ENCODE assay signal across 8 cellular contexts in genomic region chr20:51014797-51015722, GRCh38. TPM values are rescaled to one million over a fixed set of nuclear protein-coding genes. Genes with fewer than 3 reads are reported as not detected.
DNase-seq lines count a peak whose midpoint lies in the region; ATAC-seq and TF ChIP-seq lines count a peak whose summit lies in the region.

No MANE protein-coding gene starts in this region.

- H2BK120ac ChIP-seq in H9 (ENCODE audit: low read depth, low read length, poor library complexity, severe bottlenecking) = no peak overlapping the region
- no peak overlapping the region for H2BK120ac ChIP-seq in mesenchymal stem cell (ENCODE audit: low read depth, low read length)

- H3K36me3 Mint-ChIP-seq in H9 (ENCODE audit: insufficient read depth in 1 of 3, low read depth in 3 of 3) = peaks cover 3 to 12% (median 7%) of the 10 kb centered on the region in 3 experiments; a peak in 6 of 7 replicates

- no peak overlapping the region for H4K8ac ChIP-seq in H9 (replicated peaks; ENCODE audit: insufficient read length, low read depth, low read length)
- H4K8ac ChIP-seq in mesenchymal stem cell (ENCODE audit: low read length) = peak overlapping the region; percentile 55

- H2BK12ac ChIP-seq in H9 (ENCODE audit: insufficient read length, low read depth, low read length) = no peak overlapping the region
- peak overlapping the region in 1 of 2 experiments; percentile 8 for H2BK12ac ChIP-seq in mesenchymal stem cell (ENCODE audit: low read length in 2 of 2)

- peak; percentile 58 for DNase-seq in Caki2 (ENCODE audit: low read depth)
- peak; percentile 81 for DNase-seq in H9
- peak in 2 of 3 donors; percentile 72 to 80 for DNase-seq in Peyer's patch
- DNase-seq in dermis blood vessel endothelial cell = peak; percentile 76
- peak; percentile 68 for DNase-seq in mesenchymal stem cell
- DNase-seq in activated gamma-delta T cell (lab: John Stamatoyannopoulos, UW) = no peak

- H3K36me3 ChIP-seq in Peyer's patch (no peaks in the 10 kb centered on the region), mesenchymal stem cell (ENCODE audit: control insufficient read depth in 1 of 2, insufficient read depth in 2 of 2, low read depth in 1 of 2, low read length in 2 of 2) (no peaks in the 10 kb centered on the region)

- peak overlapping the region in 2 of 3 experiments; percentile 42 to 91; a peak in 3 of 7 replicates for H3K27ac Mint-ChIP-seq in H9

- H2AFZ ChIP-seq in H9 (ENCODE audit: low read length) = no peak overlapping the region
- H2AFZ ChIP-seq in mesenchymal stem cell (ENCODE audit: low read depth, low read length) = no peak overlapping the region

- H3K4me1 Mint-ChIP-seq in H9 = peaks cover 25 to 30% of the 10 kb centered on the region in 2 experiments

- no peak overlapping the region for H3T11ph ChIP-seq in H9 (ENCODE audit: low read length)

- H3K27me3 ChIP-seq in H9 (ENCODE audit: insufficient read depth, low read length) = no peaks in the 10 kb centered on the region
- H3K27me3 ChIP-seq in Peyer's patch = no peaks in the 10 kb centered on the region
- peaks cover 31 to 47% of the 10 kb centered on the region in 2 experiments for H3K27me3 ChIP-seq in mesenchymal stem cell (ENCODE audit: control insufficient read depth in 1 of 2, insufficient read depth in 1 of 2, low read length in 2 of 2)

- in situ Hi-C loops in Caki2 (cut with HindIII; ENCODE audit: low pct_unique_long_range_greater_than_20kb, low sequenced_read_pairs) = no loop called here

- H2AK5ac ChIP-seq in H9 (ENCODE audit: insufficient read length, low read length) (no peak overlapping the region), mesenchymal stem cell (ENCODE audit: low read length, severe bottlenecking) (no peak overlapping the region)

- TF ChIP-seq CTCF in H9 (conservative IDR thresholded peaks at IDR 0.05) (peak; percentile 88), Peyer's patch (IDR thresholded peaks at IDR 0.05) (peak in 4 of 6 experiments; percentile 53 to 72 (median 69))

- TF ChIP-seq POLR2A in Peyer's patch (IDR thresholded peaks at IDR 0.05) = no peak

- H2BK15ac ChIP-seq in H9 (ENCODE audit: low read depth, low read length) (no peak overlapping the region), mesenchymal stem cell (ENCODE audit: low read depth, poor library complexity, severe bottlenecking) (peak overlapping the region; percentile 30)

- H3K9me3 Mint-ChIP-seq in H9 = no peaks in the 10 kb centered on the region; a peak in 1 of 5 replicates

- no peak overlapping the region for H2BK20ac ChIP-seq in H9 (ENCODE audit: low read depth, low read length, poor library complexity, severe bottlenecking)

- H3K14ac ChIP-seq in H9 (ENCODE audit: insufficient read depth, low read length) (no peak overlapping the region), mesenchymal stem cell (ENCODE audit: low read length in 2 of 2) (no peak overlapping the region)

- H3K23ac ChIP-seq in H9 (ENCODE audit: insufficient read length, low read depth, low read length) (no peak overlapping the region), mesenchymal stem cell (ENCODE audit: low read length in 2 of 2) (no peak overlapping the region)

- H3K79me2 ChIP-seq in H9 (ENCODE audit: insufficient read depth, low read length) = no peaks in the 10 kb centered on the region

- WGBS in H9 (ENCODE audit: extremely low coverage, insufficient read length, low lambda C conversion rate) = no CpG with 5 or more reads among the region's 16 CpGs
- WGBS in mesenchymal stem cell = 51% methylated on average over 16 of the region's 16 CpGs

- H2BK5ac ChIP-seq in H9 (ENCODE audit: insufficient read length, low read length) (no peak overlapping the region), mesenchymal stem cell (ENCODE audit: low read depth, low read length, poor library complexity, severe bottlenecking) (no peak overlapping the region)

- H3K4me1 ChIP-seq in H9 (ENCODE audit: insufficient read depth, low read length) = peaks cover 6% of the 10 kb centered on the region; the same call in 1 of the 2 replicates
- peaks cover 0 to 10% (median 0%) of the 10 kb centered on the region in 4 donors for H3K4me1 ChIP-seq in Peyer's patch
- H3K4me1 ChIP-seq in mesenchymal stem cell (ENCODE audit: control insufficient read depth, insufficient read depth, low read depth, low read length) = no peaks in the 10 kb centered on the region

- H3K9ac ChIP-seq in H9 (ENCODE audit: extremely low read depth, insufficient read length, low read length) = no peak overlapping the region
- H3K9ac ChIP-seq in mesenchymal stem cell (ENCODE audit: low read length) = no peak overlapping the region

- H3K4me2 ChIP-seq in H9 (ENCODE audit: insufficient read depth, insufficient read length, low read length) (no peak overlapping the region), mesenchymal stem cell (ENCODE audit: low read length, poor library complexity, severe bottlenecking) (no peak overlapping the region)

- H3K27me3 Mint-ChIP-seq in H9 (ENCODE audit: low read depth) = no peaks in the 10 kb centered on the region

- H4K20me1 ChIP-seq in H9 (ENCODE audit: control insufficient read depth, insufficient read depth, insufficient read length) = no peaks in the 10 kb centered on the region

- no peaks in the 10 kb centered on the region for H3K9me3 ChIP-seq in H9 (ENCODE audit: control insufficient read depth, low read depth, low read length)
- H3K9me3 ChIP-seq in Peyer's patch = no peaks in the 10 kb centered on the region
- H3K9me3 ChIP-seq in mesenchymal stem cell (ENCODE audit: control insufficient read depth, low read length) = no peaks in the 10 kb centered on the region

- H3K4ac ChIP-seq in H9 (ENCODE audit: low read depth, low read length) (no peak overlapping the region), mesenchymal stem cell (ENCODE audit: low read depth in 1 of 2, low read length in 2 of 2) (no peak overlapping the region)

- H3K18ac ChIP-seq in H9 (ENCODE audit: insufficient read length, low read depth, low read length) (no peak overlapping the region), mesenchymal stem cell (ENCODE audit: low read depth in 1 of 2, low read length in 2 of 2) (peak overlapping the region in 1 of 2 experiments; percentile 38)

- no peaks in the 10 kb centered on the region for H3K79me1 ChIP-seq in H9 (ENCODE audit: insufficient read depth, low read depth, low read length, poor library complexity, severe bottlenecking)
- no peaks in the 10 kb centered on the region for H3K79me1 ChIP-seq in mesenchymal stem cell (replicated peaks; ENCODE audit: low read length, poor library complexity, severe bottlenecking)

- H3K56ac ChIP-seq in H9 (ENCODE audit: insufficient read length, low read depth, low read length) = no peak overlapping the region

- ATAC-seq in HG03025 (IDR thresholded peaks at IDR 0.05; ENCODE audit: low FRiP score, unreplicated experiment) (no peak), HG02763 (IDR thresholded peaks at IDR 0.05; ENCODE audit: unreplicated experiment) (no peak)

- H3K4me3 Mint-ChIP-seq in H9 = peak overlapping the region in 1 of 2 experiments; percentile 16; a peak in 2 of 5 replicates

- H3K27ac ChIP-seq in H9 (ENCODE audit: insufficient read length, low read depth, low read length) = no peak overlapping the region
- H3K27ac ChIP-seq in Peyer's patch = peak overlapping the region in 1 of 4 donors; percentile 50
- no peak overlapping the region for H3K27ac ChIP-seq in mesenchymal stem cell (ENCODE audit: low read length, poor library complexity, severe bottlenecking)

- no peak overlapping the region for H3K4me3 ChIP-seq in Peyer's patch
- H3K4me3 ChIP-seq in mesenchymal stem cell (ENCODE audit: insufficient read depth in 1 of 2, low read depth in 1 of 2, low read length in 2 of 2) = no peak overlapping the region

- H3K23me2 ChIP-seq in H9 (ENCODE audit: insufficient read length, low read depth, low read length, poor library complexity, severe bottlenecking) = no peaks in the 10 kb centered on the region

- H4K5ac ChIP-seq in H9 (ENCODE audit: insufficient read length, low read depth, low read length) = no peak overlapping the region

- H4K91ac ChIP-seq in H9 (ENCODE audit: insufficient read length, low read depth, low read length) (no peak overlapping the region), mesenchymal stem cell (ENCODE audit: low read length) (peak overlapping the region; percentile 56)

RNA-seq across cellular contexts. Expression of gene KCNG1, which starts 7.8 kb away (rescaled TPM):
- 4.9 and 5.7 TPM in 2 replicates for total RNA-seq in Caki2 (2014; rRNA removed; shearing (Covaris generic); ENCODE audit: low replicate concordance)
- total RNA-seq in H9 (2021) (11.5 and 13.2 TPM in 2 replicates), Peyer's patch (10 to 100 TPM in 2 of 4 donors, 1 to 10 TPM in 1, not detected in 1; 3.7 to 33.9 (median 17.7) TPM), dermis blood vessel endothelial cell (0.70 and 3.1 TPM in 2 replicates)
- 8.2 TPM for polyA plus RNA-seq in mesenchymal stem cell (2013, experiment 1 of 2)
- polyA plus RNA-seq in mesenchymal stem cell (2013, experiment 2 of 2) = 7.5 TPM

RNA-seq across cellular contexts. Expression of gene MOCS3, which starts 56.4 kb away (rescaled TPM):
- 14.2 and 17.2 TPM in 2 replicates for total RNA-seq in Caki2 (2014; rRNA removed; shearing (Covaris generic); ENCODE audit: low replicate concordance)
- 8.8 and 9.0 TPM in 2 replicates for total RNA-seq in H9 (2021)
- total RNA-seq in Peyer's patch = 1 to 10 TPM; 3.3 to 4.6 (median 3.7) TPM
- total RNA-seq in dermis blood vessel endothelial cell = 8.5 and 9.2 TPM in 2 replicates
- 2.5 TPM for polyA plus RNA-seq in mesenchymal stem cell (2013, experiment 1 of 2)
- 2.5 TPM for polyA plus RNA-seq in mesenchymal stem cell (2013, experiment 2 of 2)

RNA-seq across cellular contexts. Expression of gene DPM1, which starts 56.7 kb away (rescaled TPM):
- 133 and 147 TPM in 2 replicates for total RNA-seq in Caki2 (2014; rRNA removed; shearing (Covaris generic); ENCODE audit: low replicate concordance)
- total RNA-seq in H9 (2021) (64.0 TPM in 2 replicates), Peyer's patch (10 to 100 TPM; 19.5 to 82.5 (median 24.8) TPM), dermis blood vessel endothelial cell (71.5 and 75.9 TPM in 2 replicates)
- 53.8 TPM for polyA plus RNA-seq in mesenchymal stem cell (2013, experiment 1 of 2)
- 63.4 TPM for polyA plus RNA-seq in mesenchymal stem cell (2013, experiment 2 of 2)
